Comparison of ENCODE assay signal across 25 cellular contexts in the genomic region with DNA sequence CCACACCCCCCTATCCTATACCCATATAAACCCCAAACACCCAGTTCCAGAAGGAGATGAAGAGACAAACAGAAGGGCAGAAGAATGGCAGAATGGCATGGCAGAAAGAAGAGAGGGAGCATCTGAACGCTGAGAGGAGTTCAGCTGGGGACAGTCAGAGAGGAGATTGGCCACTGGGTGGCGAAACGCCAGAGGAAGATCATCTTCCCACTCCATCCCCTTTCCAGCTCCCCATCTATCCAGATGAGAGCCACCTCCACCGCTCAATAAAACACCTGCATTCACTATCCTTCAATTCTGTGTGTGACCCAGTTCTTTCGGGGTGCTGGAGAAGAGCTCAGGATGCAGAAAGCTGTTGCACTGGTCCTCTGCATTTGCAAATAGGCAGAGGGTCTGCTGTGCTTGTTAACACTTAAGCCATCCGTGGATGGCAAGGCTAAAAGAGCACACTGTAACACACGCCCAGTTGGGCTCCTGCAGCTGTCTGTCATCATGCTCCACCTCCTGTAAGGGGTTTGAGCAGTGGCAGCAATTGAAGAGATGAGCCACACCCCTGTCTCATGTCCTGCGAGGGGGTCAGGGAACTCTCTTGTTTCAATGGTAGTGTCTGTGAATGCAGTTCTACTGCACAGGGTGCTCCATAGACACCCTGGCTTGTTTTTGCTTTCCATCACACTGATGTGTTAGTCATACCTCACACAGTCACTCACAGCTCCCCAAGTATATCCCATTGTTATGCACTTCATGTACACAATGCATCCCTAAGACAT.
"Had no signal": no experiment of that assay in that cellular context is flagged by ENCODE, and none has a peak within 500 bp of the region (broad histone marks: within the 10 kb centered on the region; RNA-seq: fewer than 3 reads in every experiment).

No MANE protein-coding gene starts in this region.

- H3K4me1 ChIP-seq: ascending aorta, body of pancreas had no signal

- ATAC-seq: activated CD8-positive, alpha-beta T cell treated with anti-CD3 and anti-CD28 coated beads, Interleukin-2, amount 10 ng/mL, durations not matched to agents 7 days and 5 days; activated naive CD4-positive, alpha-beta T cell treated with anti-CD3 and anti-CD28 coated beads, Interleukin-2, amount 50 U/mL, for 72 hours; activated naive CD8-positive, alpha-beta T cell treated with anti-CD3 and anti-CD28 coated beads, Interleukin-2, amount 50 U/mL, for 24 hours; body of pancreas; T-cell had no signal

- H3K36me3 ChIP-seq: ascending aorta had no signal

- H3K9me3 ChIP-seq: ascending aorta had no signal

- H3K4me3 ChIP-seq: ascending aorta, body of pancreas, PC-9, SK-N-MC had no signal

- H3K27ac ChIP-seq: ascending aorta, body of pancreas, PC-9, SK-N-MC had no signal

- H3K27me3 ChIP-seq: ascending aorta, body of pancreas had no signal

- DNase-seq: activated CD4-positive, alpha-beta T cell treated with anti-CD3 and anti-CD28 coated beads for 48 hours; activated CD4-positive, alpha-beta T cell treated with anti-CD3 and anti-CD28 coated beads, Interleukin-2, amount 50 U/mL, for 4 hours; activated CD8-positive, alpha-beta T cell treated with anti-CD3 and anti-CD28 coated beads, Interleukin-2, amount 10 ng/mL, durations not matched to agents 7 days and 5 days; activated effector memory CD4-positive, alpha-beta T cell treated with Interleukin-2 at 50 U/mL for 16 hours; activated naive CD4-positive, alpha-beta T cell treated with Interleukin-2 at 50 U/mL for 16 hours; activated naive CD8-positive, alpha-beta T cell treated with anti-CD3 and anti-CD28 coated beads, Interleukin-2, amount 50 U/mL, for 24 hours; activated T-cell treated with anti-CD3 and anti-CD28 coated beads, Interleukin-2, amount 50 U/mL, for 24 hours; amniotic stem cell; body of pancreas; Karpas-422; MM.1S; NCI-H146; NCI-H1930; NCI-H2107; NCI-H2171 treated with DMSO at 0.1 percent for 48 hours; NCI-H226; NCI-H526; NCI-H774; PC-9; T-cell; T-helper 2 cell; T1000 had no signal
